ENCODE assay signal across 18 cellular contexts in genomic region chr18:26301681-26302080, GRCh38.
DNase-seq lines count a peak whose midpoint lies in the region; ATAC-seq, FAIRE-seq and TF ChIP-seq lines count a peak whose summit lies in the region.
"Had no signal": no experiment of that assay in that cellular context is flagged by ENCODE, and none has a peak within 500 bp of the region (broad histone marks: within the 10 kb centered on the region; RNA-seq: fewer than 3 reads in every experiment).

No MANE protein-coding gene starts in this region.

- no peak for DNase-seq in Right ventricle myocardium superior
- no peak for DNase-seq in cardiac septum (ENCODE audit: low spot score)
- no peak for DNase-seq in body of pancreas
- peak; percentile 76 for DNase-seq in iris pigment epithelial cell (ENCODE audit: low read depth)
- no peak for DNase-seq in SK-N-DZ (ENCODE audit: low spot score)
- no peak for DNase-seq in KBM-7
- no peak for DNase-seq in GM19239 (ENCODE audit: insufficient read length, low spot score)
- DNase-seq: 8988T; activated CD4-positive, alpha-beta T cell treated with anti-CD3 and anti-CD28 coated beads for 1 hour; activated T-cell treated with anti-CD3 and anti-CD28 coated beads, Interleukin-2, amount 50 U/mL, for 4 hours; adrenal gland; heart right ventricle; IMR-90; NCI-H1930; SW 1271 had no signal

- no peaks in the 10 kb centered on the region for H3K9me3 ChIP-seq in body of pancreas
- H3K9me3 ChIP-seq: adrenal gland, heart right ventricle, thoracic aorta had no signal

- no peak for TF ChIP-seq CTCF in body of pancreas (IDR thresholded peaks at IDR 0.05)

- H3K4me1 ChIP-seq in body of pancreas = peaks cover 7% of the 10 kb centered on the region
- H3K4me1 ChIP-seq: adrenal gland, heart right ventricle had no signal

- 48 to 51% methylated on average over 3 of the region's 3 CpGs for WGBS in body of pancreas, 2 donors

- no peaks in the 10 kb centered on the region for H3K36me3 ChIP-seq in body of pancreas (replicated peaks in 1 of 2; ENCODE audit: insufficient read depth in 1 of 2, low read depth in 2 of 2)
- H3K36me3 ChIP-seq: adrenal gland, heart right ventricle, thoracic aorta had no signal

- TF ChIP-seq POLR2A in body of pancreas (IDR thresholded peaks at IDR 0.05) = no peak

- intact Hi-C loops in Right ventricle myocardium superior (cut with DNase I) = loop anchor here (10.0 kb wide), 1 partner anchor 473 kb away; no protein-coding TSS in a partner anchor
- intact Hi-C loops in cardiac septum (cut with DNase I) = no loop called here
- intact Hi-C loops in body of pancreas (cut with DNase I) = no loop called here

- in situ Hi-C loops in KBM-7 (cut with MboI; ENCODE audit: low pct_unique_long_range_greater_than_20kb, low sequenced_read_pairs) = no loop called here

- no peak overlapping the region for H3K4me3 ChIP-seq in body of pancreas
- H3K4me3 ChIP-seq: adrenal gland, heart right ventricle, skin epidermis, thoracic aorta had no signal

- ATAC-seq in Right ventricle myocardium superior (ENCODE audit: poor library complexity) (peak; percentile 52), body of pancreas (peak; percentile 33), GM21619 (IDR thresholded peaks at IDR 0.05; ENCODE audit: unreplicated experiment) (no peak)
- ATAC-seq: activated T-cell treated with anti-CD3 and anti-CD28 coated beads, Interleukin-2, amount 50 U/mL, for 4 hours had no signal

- FAIRE-seq in GM19239 (lab: Jason Lieb, UNC) = no peak

- H3K27ac ChIP-seq in body of pancreas = peak overlapping the region in 1 of 4 donors; percentile 33
- H3K27ac ChIP-seq: adrenal gland, heart right ventricle, skin epidermis, thoracic aorta had no signal

- no peaks in the 10 kb centered on the region for H3K27me3 ChIP-seq in body of pancreas
- H3K27me3 ChIP-seq: adrenal gland, heart right ventricle had no signal
